ENCODE assay signal across 1 cellular context in the genomic region with DNA sequence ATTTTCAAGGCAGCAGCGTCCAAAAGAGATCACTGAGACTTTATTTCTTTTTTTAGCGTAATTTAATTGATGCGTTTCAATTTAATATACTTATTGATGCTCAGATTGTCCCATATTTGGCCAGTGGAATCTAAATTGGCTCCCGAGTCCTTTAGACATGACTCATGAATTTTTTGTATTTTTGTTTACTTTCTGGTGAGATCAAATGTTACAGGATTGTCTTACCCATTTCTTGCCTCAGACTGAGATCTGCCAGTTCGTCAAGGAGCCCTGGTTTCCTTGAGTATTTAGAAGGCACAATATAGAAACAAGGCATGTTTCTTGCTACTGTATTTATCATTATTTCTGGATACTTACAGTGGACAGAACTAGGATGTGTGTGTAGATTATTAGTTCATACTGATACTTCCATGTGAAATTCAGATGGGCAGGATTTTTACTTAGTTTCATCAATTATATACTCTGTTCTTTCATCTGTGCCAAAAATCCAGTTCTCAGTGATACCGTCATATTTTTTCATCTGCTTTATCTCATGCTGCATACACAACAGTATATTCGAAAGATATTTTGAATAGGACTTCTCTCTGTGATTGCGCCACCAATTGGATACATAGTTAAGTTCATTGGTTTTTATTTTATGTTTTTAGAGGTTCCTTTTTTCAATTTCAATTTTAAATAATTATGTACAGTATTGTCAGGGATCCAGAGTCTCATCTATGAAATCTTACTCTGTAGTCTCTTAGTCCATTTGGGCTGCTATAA.
TF ChIP-seq lines count a peak whose summit lies in the region.

No MANE protein-coding gene starts in this region.

TF ChIP-seq in A549, 52 proteins besides CTCF, POLR2A, EP300 and RAD21:
- TF ChIP-seq FOSL2 (IDR thresholded peaks at IDR 0.05), result no peak
- peak; percentile 45 for TF ChIP-seq FOSL2 (CRISPR knock-in tag; IDR thresholded peaks at IDR 0.05)
- TF ChIP-seq HOXB13 (CRISPR knock-in tag; IDR thresholded peaks at IDR 0.05; ENCODE audit: low read depth), result no peak
- peak; percentile 51 to 54; a peak in 2 of 4 replicates for TF ChIP-seq CEBPB (IDR thresholded peaks at IDR 0.05)
- TF ChIP-seq CBX8 (IDR thresholded peaks at IDR 0.05), result no peak
- TF ChIP-seq MAFK (IDR thresholded peaks at IDR 0.05; ENCODE audit: partially characterized antibody), result peak; percentile 39
